Comparison of ENCODE assay signal across 9 cellular contexts in genomic region chr10:22334414-22335203, GRCh38. TPM values are rescaled to one million over a fixed set of nuclear protein-coding genes. Genes with fewer than 3 reads are reported as not detected.
DNase-seq lines count a peak whose midpoint lies in the region; ATAC-seq and TF ChIP-seq lines count a peak whose summit lies in the region.
"Had no signal": no experiment of that assay in that cellular context is flagged by ENCODE, and none has a peak within 500 bp of the region (broad histone marks: within the 10 kb centered on the region; RNA-seq: fewer than 3 reads in every experiment).

No MANE protein-coding gene starts in this region.

- no peak overlapping the region for H3K27ac Mint-ChIP-seq in WTC11

- H3K9me3 Mint-ChIP-seq in WTC11 = no peaks in the 10 kb centered on the region

- CTCF ChIA-PET in BJ (lab: Yijun Ruan, JAX) (interaction anchor here (0.6 kb wide), 1 partner anchor 18 kb away, joined by 3 read pairs; the partner anchor contains the start of gene COMMD3), WTC11 (lab: Charles Lee) (interaction anchor here (1.0 kb wide), 1 partner anchor 331 kb away, joined by 3 read pairs; the partner anchor contains the start of gene DNAJC1)

- no peaks in the 10 kb centered on the region for H3K9me2 ChIP-seq in Karpas-422 (replicated peaks; ENCODE audit: insufficient read depth, low read length)

- H2AFZ ChIP-seq in neuronal stem cell (ENCODE audit: low read length) (no peak overlapping the region), Karpas-422 (ENCODE audit: low read length) (no peak overlapping the region)

- peaks cover 12% of the 10 kb centered on the region in 2 donors for H3K9me3 ChIP-seq in neuronal stem cell (replicated peaks in 1 of 2; ENCODE audit: control insufficient read depth in 2 of 2, insufficient read depth in 1 of 2, low read depth in 1 of 2, low read length in 2 of 2)
- H3K9me3 ChIP-seq in Karpas-422 (ENCODE audit: low read length) = no peaks in the 10 kb centered on the region

- H3K23ac ChIP-seq in neuronal stem cell (ENCODE audit: low read depth, low read length, poor library complexity) = peak overlapping the region; percentile 65

- H3K4me3 Mint-ChIP-seq in WTC11 = peak overlapping the region; percentile 65

- H2BK5ac ChIP-seq in neuronal stem cell (ENCODE audit: low read length) = peak overlapping the region; percentile 61

- H3K4ac ChIP-seq in neuronal stem cell (ENCODE audit: low read length) = no peak overlapping the region

- H2BK12ac ChIP-seq in neuronal stem cell (ENCODE audit: low read length) = peak overlapping the region; percentile 84

- H3K4me3 ChIP-seq in BJ (ENCODE audit: low read depth, low read length) = peak overlapping the region; percentile 30
- H3K4me3 ChIP-seq in fibroblast of the aortic adventitia (ENCODE audit: low read depth, low read length) = peak overlapping the region; percentile 58
- H3K4me3 ChIP-seq in neuronal stem cell (ENCODE audit: low read length in 2 of 2) = peak overlapping the region in 1 of 2 donors; percentile 3
- H3K4me3 ChIP-seq in Karpas-422 (ENCODE audit: low read length) = no peak overlapping the region

- H3K79me2 ChIP-seq in Karpas-422 (ENCODE audit: low read length) = no peaks in the 10 kb centered on the region

- no CpG with 5 or more reads among the region's 75 CpGs for WGBS in neuronal stem cell (ENCODE audit: extremely low coverage in 2 of 2, insufficient read length in 2 of 2, insufficient replicate concordance in 1 of 2), 2 donors

- H2BK15ac ChIP-seq in neuronal stem cell (ENCODE audit: low read length) = peak overlapping the region; percentile 97

- H3K27me3 ChIP-seq in BJ (ENCODE audit: control insufficient read depth, insufficient read depth, low read length) (peaks cover 40% of the 10 kb centered on the region), neuronal stem cell (ENCODE audit: control insufficient read depth in 3 of 3, insufficient read depth in 3 of 3, low read depth in 1 of 3, low read length in 3 of 3) (peaks cover 28 to 63% (median 35%) of the 10 kb centered on the region in 3 experiments), Karpas-422 (ENCODE audit: low read length) (no peaks in the 10 kb centered on the region)

- peaks cover 26% of the 10 kb centered on the region for H3K4me1 Mint-ChIP-seq in WTC11

- H3K9ac ChIP-seq in neuronal stem cell (ENCODE audit: low read depth, low read length, poor library complexity) (no peak overlapping the region), Karpas-422 (ENCODE audit: low read length) (no peak overlapping the region)

- POLR2A ChIA-PET in BJ (lab: Charles Lee) (no interaction called here), WTC11 (lab: Charles Lee) (no interaction called here)

- no peak for DNase-seq in BJ (ENCODE audit: low read depth)
- DNase-seq in WTC11 (ENCODE audit: low spot score) = peak; percentile 77
- no peak for DNase-seq in fibroblast of the aortic adventitia (ENCODE audit: low read depth)
- peak; percentile 57 for DNase-seq in neuronal stem cell (ENCODE audit: low spot score)
- no peak for DNase-seq in Karpas-422
- no peak for DNase-seq in NCI-H128 (lab: John Stamatoyannopoulos, UW; ENCODE audit: unreplicated experiment)

- H3K36me3 ChIP-seq in BJ (ENCODE audit: control insufficient read depth, insufficient read depth, low read length) = peaks cover 1% of the 10 kb centered on the region; the same call in 1 of the 2 replicates
- H3K36me3 ChIP-seq in neuronal stem cell (replicated peaks in 1 of 2; ENCODE audit: control insufficient read depth in 2 of 2, insufficient read depth in 2 of 2, low read length in 2 of 2) = peaks cover 0 to 29% of the 10 kb centered on the region in 2 donors
- peaks cover 4% of the 10 kb centered on the region; the same call in 1 of the 2 replicates for H3K36me3 ChIP-seq in Karpas-422 (ENCODE audit: insufficient read depth, low read length)

- H4K20me1 ChIP-seq in Karpas-422 (ENCODE audit: insufficient read depth, low read depth, low read length) = no peaks in the 10 kb centered on the region

- H3K14ac ChIP-seq in neuronal stem cell (ENCODE audit: low read length) = no peak overlapping the region

- no peaks in the 10 kb centered on the region for H3K79me1 ChIP-seq in neuronal stem cell (ENCODE audit: low read depth, low read length)

- H3K27ac ChIP-seq in neuronal stem cell (replicated peaks; ENCODE audit: low read length) = no peak overlapping the region
- H3K27ac ChIP-seq in Karpas-422 (ENCODE audit: low read length) = no peak overlapping the region
- H3K27ac ChIP-seq: epithelial cell of prostate had no signal

- no peaks in the 10 kb centered on the region for H3K36me3 Mint-ChIP-seq in WTC11

- H3K27me3 Mint-ChIP-seq in WTC11 (ENCODE audit: low read depth) = peaks cover 100% of the 10 kb centered on the region

- H4K91ac ChIP-seq in neuronal stem cell (ENCODE audit: low read depth, low read length, poor library complexity) = no peak overlapping the region

- H3K18ac ChIP-seq in neuronal stem cell (ENCODE audit: low read length) = peak overlapping the region; percentile 96

- no peak overlapping the region for H2AK5ac ChIP-seq in neuronal stem cell (ENCODE audit: low read depth, low read length)

- TF ChIP-seq CTCF in BJ (IDR thresholded peaks at IDR 0.05; ENCODE audit: insufficient read depth, low read depth, low read length) (no peak), WTC11 (IDR thresholded peaks at IDR 0.05) (no peak), fibroblast of the aortic adventitia (IDR thresholded peaks at IDR 0.05; ENCODE audit: insufficient read depth, low read length) (no peak)

- H2BK120ac ChIP-seq in neuronal stem cell (ENCODE audit: low read depth, low read length) = peak overlapping the region; percentile 52

- H3K4me1 ChIP-seq in neuronal stem cell (ENCODE audit: control insufficient read depth in 2 of 2, insufficient read depth in 1 of 2, low read depth in 1 of 2, low read length in 2 of 2) = peaks cover 2 to 6% of the 10 kb centered on the region in 2 donors
- H3K4me1 ChIP-seq in Karpas-422 (ENCODE audit: low read length) = peaks cover 16% of the 10 kb centered on the region

- peak overlapping the region; percentile 51 for H3K4me2 ChIP-seq in neuronal stem cell (ENCODE audit: insufficient read depth, low read length, poor library complexity, severe bottlenecking)
- H3K4me2 ChIP-seq in Karpas-422 (ENCODE audit: low read depth, low read length, poor library complexity, severe bottlenecking) = no peak overlapping the region

- ATAC-seq in WTC11 = peak; percentile 43
- ATAC-seq in GM18907 (IDR thresholded peaks at IDR 0.05; ENCODE audit: unreplicated experiment) = no peak
- ATAC-seq in HG03095 (IDR thresholded peaks at IDR 0.05; ENCODE audit: unreplicated experiment) = no peak

- peak overlapping the region; percentile 48 for H4K8ac ChIP-seq in neuronal stem cell (ENCODE audit: low read depth, low read length)

TF ChIP-seq in WTC11, 78 proteins besides CTCF, POLR2A, EP300 and RAD21 (continues in another document):
- TF ChIP-seq E2F1 (CRISPR knock-in tag; IDR thresholded peaks at IDR 0.05) (peak; percentile 84), ZNF671 (CRISPR knock-in tag; IDR thresholded peaks at IDR 0.05) (no peak), ZMAT4 (CRISPR knock-in tag; IDR thresholded peaks at IDR 0.05) (no peak), FOXJ3 (CRISPR knock-in tag; IDR thresholded peaks at IDR 0.05; ENCODE audit: borderline replicate concordance) (0 out of 2 replicates have a peak, but pooled peaks have one; percentile 58), USF2 (CRISPR knock-in tag; IDR thresholded peaks at IDR 0.05) (no peak)

RNA-seq across cellular contexts. Expression of gene SPAG6, which starts 10.7 kb away (rescaled TPM):
- polyA plus RNA-seq in BJ (2011; rRNA removed) = not detected in 2 replicates
- polyA minus RNA-seq in BJ (2011; rRNA and poly(A)+ RNA removed) = not detected in 2 replicates
- 0.30 to 0.74 TPM in 2 of 3 replicates, not detected in the other for total RNA-seq in WTC11 (2021)
- not detected in 2 replicates for total RNA-seq in fibroblast of the aortic adventitia (ENCODE audit: low replicate concordance)
- 1.3 TPM for polyA plus RNA-seq in neuronal stem cell (2013, experiment 1 of 2)
- polyA plus RNA-seq in neuronal stem cell (2013, experiment 2 of 2) = 1.4 TPM
- not detected in 2 replicates for total RNA-seq in Karpas-422 (2014; rRNA removed; shearing (Covaris generic); ENCODE audit: low replicate concordance)

RNA-seq across cellular contexts. Expression of gene BMI1, which starts 13.7 kb away (rescaled TPM):
- polyA plus RNA-seq in BJ (2011; rRNA removed) = 20.3 and 44.3 TPM in 2 replicates
- 23.2 and 36.4 TPM in 2 replicates for polyA minus RNA-seq in BJ (2011; rRNA and poly(A)+ RNA removed)
- 3.4 to 4.0 TPM (median 4.0 TPM) in 3 replicates for total RNA-seq in WTC11 (2021)
- total RNA-seq in fibroblast of the aortic adventitia (ENCODE audit: low replicate concordance) = 45.3 and 60.9 TPM in 2 replicates
- polyA plus RNA-seq in neuronal stem cell (2013, experiment 1 of 2) = 17.2 TPM
- 18.6 TPM for polyA plus RNA-seq in neuronal stem cell (2013, experiment 2 of 2)
- 13.8 and 30.4 TPM in 2 replicates for total RNA-seq in Karpas-422 (2014; rRNA removed; shearing (Covaris generic); ENCODE audit: low replicate concordance)

RNA-seq across cellular contexts. Expression of gene COMMD3, which starts 18.4 kb away (rescaled TPM):
- 20.9 and 45.9 TPM in 2 replicates for polyA plus RNA-seq in BJ (2011; rRNA removed)
- 3.0 and 3.2 TPM in 2 replicates for polyA minus RNA-seq in BJ (2011; rRNA and poly(A)+ RNA removed)
- total RNA-seq in WTC11 (2021) (2.6 to 3.6 TPM (median 3.5 TPM) in 3 replicates), fibroblast of the aortic adventitia (ENCODE audit: low replicate concordance) (56.9 and 57.7 TPM in 2 replicates)
- polyA plus RNA-seq in neuronal stem cell (2013, experiment 1 of 2) = 26.6 TPM
- 25.4 TPM for polyA plus RNA-seq in neuronal stem cell (2013, experiment 2 of 2)
- 10.8 and 37.5 TPM in 2 replicates for total RNA-seq in Karpas-422 (2014; rRNA removed; shearing (Covaris generic); ENCODE audit: low replicate concordance)

Comparison
In these comparisons a context has a peak if more than half of its experiments do, and no peak if none do; other contexts are left out.
1. DNase-seq: peak in WTC11 (single experiment) and neuronal stem cell (single experiment); none in BJ (single experiment), fibroblast of the aortic adventitia (single experiment), Karpas-422 (single experiment) and NCI-H128 (single experiment).